In the genomic region with DNA sequence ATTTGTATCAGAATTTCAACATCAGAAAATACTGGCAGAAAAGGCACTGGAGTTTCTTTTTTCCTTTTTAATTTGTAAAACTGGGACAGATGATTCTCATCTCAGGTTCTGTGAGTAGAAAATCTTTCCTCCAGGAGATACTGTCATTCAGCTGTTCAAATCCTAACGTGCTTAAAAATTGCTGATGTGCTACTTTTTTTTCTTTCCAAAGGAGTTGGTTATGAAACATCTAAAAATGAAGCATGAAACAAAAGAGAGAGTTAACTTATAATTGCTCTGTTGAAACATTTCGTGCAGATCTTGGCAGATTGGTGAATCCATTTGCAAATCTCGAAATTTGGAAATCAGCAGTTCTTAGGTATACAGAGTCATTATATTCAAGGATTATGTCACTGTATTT, we compare ENCODE assay signal across 34 cellular contexts.
"Had no signal": no experiment of that assay in that cellular context is flagged by ENCODE, and none has a peak within 500 bp of the region (broad histone marks: within the 10 kb centered on the region; RNA-seq: fewer than 3 reads in every experiment).

No MANE protein-coding gene starts in this region.

- DNase-seq: Karpas-422, Kasumi-1, MG63, MM.1S, MV-4-11, NCI-H1048, NCI-H1092, NCI-H1092 treated with DMSO at 0.1 percent for 48 hours, NCI-H1105, NCI-H1105 treated with DMSO at 0.1 percent for 48 hours, NCI-H1417, NCI-H1417 treated with DMSO at 0.1 percent for 48 hours, NCI-H1436, NCI-H1436 treated with DMSO at 0.1 percent for 48 hours, NCI-H146, NCI-H1694, NCI-H1694 treated with DMSO at 0.1 percent for 48 hours, NCI-H187, NCI-H187 treated with DMSO at 0.1 percent for 48 hours, NCI-H1930, NCI-H2029, NCI-H2029 treated with DMSO at 0.1 percent for 48 hours, NCI-H2081, NCI-H2081 treated with DMSO at 0.1 percent for 48 hours, NCI-H2107, NCI-H2171, NCI-H2171 treated with DMSO at 0.1 percent for 48 hours, NCI-H2227 treated with DMSO at 0.1 percent for 48 hours, NCI-H226, NCI-H345, NCI-H446, NCI-H446 treated with DMSO at 0.1 percent for 48 hours, NCI-H510A, NCI-H510A treated with DMSO at 0.1 percent for 48 hours had no signal

- H3K4me3 ChIP-seq: MG63 had no signal

- H3K9me3 ChIP-seq: MG63 had no signal

- H3K36me3 ChIP-seq: MG63 had no signal

- H3K27me3 ChIP-seq: MG63 had no signal
